ENCODE assay signal across 10 cellular contexts in genomic region chr7:668139-668871, GRCh38. TPM values are rescaled to one million over a fixed set of nuclear protein-coding genes. Genes with fewer than 3 reads are reported as not detected.
DNase-seq lines count a peak whose midpoint lies in the region; ATAC-seq, FAIRE-seq and TF ChIP-seq lines count a peak whose summit lies in the region.
"Had no signal": no experiment of that assay in that cellular context is flagged by ENCODE, and none has a peak within 500 bp of the region (broad histone marks: within the 10 kb centered on the region; RNA-seq: fewer than 3 reads in every experiment).

No MANE protein-coding gene starts in this region.

- TF ChIP-seq RAD21 in H1 (IDR thresholded peaks at IDR 0.05 in 1 of 2, conservative IDR thresholded peaks at IDR 0.05 in 1 of 2; ENCODE audit: low read depth in 2 of 2, low read length in 2 of 2): 0 out of 4 replicates have a peak, but pooled peaks have one; percentile 8 to 11

- 79% methylated on average over 15 of the region's 15 CpGs; no CpG with 5 or more reads in 1 of the 2 experiments for WGBS in H1 (ENCODE audit: extremely low coverage in 1 of 2, insufficient coverage in 1 of 2, insufficient read length in 1 of 2, insufficient replicate concordance in 2 of 2, low coverage in 1 of 2, low lambda C conversion rate in 2 of 2, missing lambda C conversion rate in 1 of 2), 2 experiments
- WGBS in thyroid gland, 2 donors: 63 to 72% methylated on average over 15 of the region's 15 CpGs

- H2BK12ac ChIP-seq in H1 (ENCODE audit: low read depth, low read length): no peak overlapping the region

- H2AK5ac ChIP-seq in H1 (ENCODE audit: low read depth, low read length): no peak overlapping the region

- H2BK15ac ChIP-seq in H1 (ENCODE audit: low read length): no peak overlapping the region

- no peaks in the 10 kb centered on the region for H3K36me3 ChIP-seq in MG63
- peaks cover 0 to 5% (median 0%) of the 10 kb centered on the region in 4 experiments; a peak in 2 of 8 replicates for H3K36me3 ChIP-seq in H1 (ENCODE audit: control insufficient read depth in 2 of 4, insufficient read depth in 4 of 4, low read length in 3 of 4)
- no peaks in the 10 kb centered on the region for H3K36me3 ChIP-seq in thyroid gland
- no peaks in the 10 kb centered on the region for H3K36me3 ChIP-seq in CD4-positive, alpha-beta memory T cell (ENCODE audit: insufficient read depth, low read length)

- peaks cover 3 to 28% (median 19%) of the 10 kb centered on the region in 4 experiments for H3K4me1 ChIP-seq in H1 (replicated peaks in 1 of 4; ENCODE audit: control insufficient read depth in 3 of 4, insufficient read depth in 4 of 4, low read length in 3 of 4)
- H3K4me1 ChIP-seq in thyroid gland: no peaks in the 10 kb centered on the region
- no peaks in the 10 kb centered on the region for H3K4me1 ChIP-seq in CD4-positive, alpha-beta memory T cell (ENCODE audit: insufficient read depth, low read length)

- H4K20me1 ChIP-seq in H1 (replicated peaks in 1 of 2; ENCODE audit: control insufficient read depth in 1 of 2, insufficient read depth in 2 of 2, low read length in 2 of 2): peaks cover 0 to 4% of the 10 kb centered on the region in 2 experiments

- POLR2A ChIA-PET in H1 (lab: Charles Lee; ENCODE audit: partially characterized antibody): no interaction called here
- POLR2A ChIA-PET in CD4-positive, alpha-beta memory T cell (lab: Charles Lee; ENCODE audit: partially characterized antibody): interaction anchor here (0.9 kb wide), 1 partner anchor 64 kb away, joined by 3 read pairs; no protein-coding TSS in a partner anchor

- H3K4ac ChIP-seq in H1 (replicated peaks; ENCODE audit: insufficient read length, low read depth, low read length): no peak overlapping the region

- H4K8ac ChIP-seq in H1 (ENCODE audit: extremely low read depth, insufficient read depth, low read length): no peak overlapping the region

- DNase-seq in MG63: peak; percentile 75
- no peak for DNase-seq in H1 (ENCODE audit: low read depth in 1 of 2, low spot score in 2 of 2)
- DNase-seq in medulla oblongata (ENCODE audit: extremely low spot score): peak; percentile 11
- DNase-seq in thyroid gland: peak; percentile 7 to 20
- no peak for DNase-seq in midbrain (lab: John Stamatoyannopoulos, UW)
- DNase-seq in CD4-positive, alpha-beta memory T cell: no peak
- DNase-seq in stimulated activated naive B cell treated with anti-CD40 and anti-IgM and Interleukin-4, amounts not matched to agents 10 μg/mL and 1 μg/mL and 100 μg/mL, for 72 hours: no peak
- DNase-seq: amniotic stem cell had no signal

- H3K4me3 Mint-ChIP-seq in CD4-positive, alpha-beta memory T cell: peak overlapping the region in 1 of 8 donors; percentile 4
- H3K4me3 Mint-ChIP-seq in stimulated activated naive B cell treated with anti-CD40 and anti-IgM and Interleukin-4, amounts not matched to agents 10 μg/mL and 1 μg/mL and 100 μg/mL, for 72 hours: no peak overlapping the region
- H3K4me3 Mint-ChIP-seq: stimulated activated naive CD8-positive, alpha-beta T cell treated with anti-CD3 and anti-CD28 coated beads, Interleukin-15, Interleukin-2, amounts not matched to agents 100 ng/mL and 50 ng/mL, for 24 hours; WTC11 had no signal

- no peak overlapping the region for H4K5ac ChIP-seq in H1 (ENCODE audit: insufficient read length, low read depth, low read length)

- H3K4me2 ChIP-seq in H1 (ENCODE audit: insufficient read depth in 1 of 2, low read depth in 2 of 2, low read length in 2 of 2): no peak overlapping the region

- H3K9me3 Mint-ChIP-seq in CD4-positive, alpha-beta memory T cell: peaks cover 0 to 4% (median 0%) of the 10 kb centered on the region in 8 donors
- H3K9me3 Mint-ChIP-seq in stimulated activated naive B cell treated with anti-CD40 and anti-IgM and Interleukin-4, amounts not matched to agents 10 μg/mL and 1 μg/mL and 100 μg/mL, for 72 hours: peaks cover 3 to 8% of the 10 kb centered on the region in 2 donors

- no peak for FAIRE-seq in H1 (lab: Jason Lieb, UNC)

- H3K79me2 ChIP-seq in H1 (ENCODE audit: control insufficient read depth in 1 of 2, insufficient read depth in 2 of 2, low read length in 2 of 2): peaks cover 0 to 4% of the 10 kb centered on the region in 2 experiments; a peak in 1 of 4 replicates

- no peak overlapping the region for H2AFZ ChIP-seq in H1 (ENCODE audit: low read length)

- H4K91ac ChIP-seq in H1 (replicated peaks; ENCODE audit: insufficient read length, low read length): no peak overlapping the region

- H3K4me3 ChIP-seq in MG63 (no peak overlapping the region), H1 (ENCODE audit: extremely low read depth in 1 of 4, insufficient read depth in 2 of 4, low read depth in 3 of 4, low read length in 4 of 4) (no peak overlapping the region), thyroid gland (replicated peaks in 1 of 3) (no peak overlapping the region)
- H3K4me3 ChIP-seq in CD4-positive, alpha-beta memory T cell (ENCODE audit: low read length in 2 of 2): no peak overlapping the region

- no peaks in the 10 kb centered on the region for H3K27me3 Mint-ChIP-seq in CD4-positive, alpha-beta memory T cell
- no peaks in the 10 kb centered on the region for H3K27me3 Mint-ChIP-seq in stimulated activated naive B cell treated with anti-CD40 and anti-IgM and Interleukin-4, amounts not matched to agents 10 μg/mL and 1 μg/mL and 100 μg/mL, for 72 hours
- H3K27me3 Mint-ChIP-seq: stimulated activated naive CD8-positive, alpha-beta T cell treated with anti-CD3 and anti-CD28 coated beads, Interleukin-15, Interleukin-2, amounts not matched to agents 100 ng/mL and 50 ng/mL, for 24 hours had no signal

- H3K9ac ChIP-seq in H1 (replicated peaks in 1 of 4; ENCODE audit: extremely low read depth in 1 of 4, low read depth in 3 of 4, low read length in 3 of 4): no peak overlapping the region

- peak overlapping the region in 1 of 7 donors; percentile 2 for H3K27ac Mint-ChIP-seq in CD4-positive, alpha-beta memory T cell
- H3K27ac Mint-ChIP-seq in stimulated activated naive B cell treated with anti-CD40 and anti-IgM and Interleukin-4, amounts not matched to agents 10 μg/mL and 1 μg/mL and 100 μg/mL, for 72 hours: no peak overlapping the region
- H3K27ac Mint-ChIP-seq: stimulated activated naive CD8-positive, alpha-beta T cell treated with anti-CD3 and anti-CD28 coated beads, Interleukin-15, Interleukin-2, amounts not matched to agents 100 ng/mL and 50 ng/mL, for 24 hours; WTC11 had no signal

- H3K9me3 ChIP-seq in MG63 (no peaks in the 10 kb centered on the region), H1 (ENCODE audit: insufficient read depth in 2 of 2, low read depth in 1 of 2, low read length in 1 of 2) (no peaks in the 10 kb centered on the region), thyroid gland (no peaks in the 10 kb centered on the region)
- no peaks in the 10 kb centered on the region for H3K9me3 ChIP-seq in CD4-positive, alpha-beta memory T cell (ENCODE audit: control insufficient read depth in 1 of 2, low read length in 2 of 2)

- ATAC-seq in stimulated activated naive B cell treated with anti-CD40 and anti-IgM and Interleukin-4, amounts not matched to agents 10 μg/mL and 1 μg/mL and 100 μg/mL, for 72 hours (replicated peaks): no peak
- ATAC-seq: WTC11 had no signal

- TF ChIP-seq POLR2A in H1 (IDR thresholded peaks at IDR 0.05; ENCODE audit: control extremely low read depth in 1 of 2, low read depth in 2 of 2, low read length in 2 of 2) (no peak), thyroid gland (IDR thresholded peaks at IDR 0.05) (no peak)

- peaks cover 2 to 10% of the 10 kb centered on the region in 2 donors for H3K36me3 Mint-ChIP-seq in CD4-positive, alpha-beta memory T cell
- H3K36me3 Mint-ChIP-seq in stimulated activated naive B cell treated with anti-CD40 and anti-IgM and Interleukin-4, amounts not matched to agents 10 μg/mL and 1 μg/mL and 100 μg/mL, for 72 hours: peaks cover 22 to 27% of the 10 kb centered on the region in 2 donors

- no peaks in the 10 kb centered on the region; the same call in 1 of the 2 replicates for H3K79me1 ChIP-seq in H1 (ENCODE audit: low read depth, low read length)

- H3K14ac ChIP-seq in H1 (ENCODE audit: insufficient read length): no peak overlapping the region

- H3K23ac ChIP-seq in H1 (ENCODE audit: insufficient read length): no peak overlapping the region

- CTCF ChIA-PET in H1 (lab: Charles Lee; ENCODE audit: partially characterized antibody): interaction anchor here (0.8 to 1.0 kb wide), 2 partner anchors 9 to 96 kb away, joined by 3 read pairs; no protein-coding TSS in a partner anchor
- CTCF ChIA-PET in CD4-positive, alpha-beta memory T cell (lab: Charles Lee; ENCODE audit: partially characterized antibody): no interaction called here

- no peak overlapping the region for H3K18ac ChIP-seq in H1 (ENCODE audit: extremely low read depth, low read length)

- H2BK5ac ChIP-seq in H1 (ENCODE audit: low read depth, low read length): no peak overlapping the region

- no peak overlapping the region for H2BK120ac ChIP-seq in H1 (replicated peaks; ENCODE audit: low read depth, low read length)

- no peak for TF ChIP-seq EP300 in H1 (IDR thresholded peaks at IDR 0.05; ENCODE audit: borderline replicate concordance in 1 of 2, low read depth in 2 of 2, low read length in 2 of 2)

- H3K27me3 ChIP-seq in MG63 (no peaks in the 10 kb centered on the region), H1 (replicated peaks in 1 of 4; ENCODE audit: control insufficient read depth in 3 of 4, extremely low read depth in 1 of 4, insufficient read depth in 3 of 4, low read length in 3 of 4) (no peaks in the 10 kb centered on the region), thyroid gland (no peaks in the 10 kb centered on the region)
- no peaks in the 10 kb centered on the region for H3K27me3 ChIP-seq in CD4-positive, alpha-beta memory T cell (ENCODE audit: insufficient read depth, low read length)

- TF ChIP-seq CTCF in H1 (IDR thresholded peaks at IDR 0.05; ENCODE audit: control extremely low read depth in 1 of 3, insufficient read depth in 1 of 3, low read depth in 1 of 3, low read length in 3 of 3) (no peak), thyroid gland (IDR thresholded peaks at IDR 0.05) (no peak)

- peaks cover 0 to 6% (median 0%) of the 10 kb centered on the region in 4 donors for H3K4me1 Mint-ChIP-seq in CD4-positive, alpha-beta memory T cell
- H3K4me1 Mint-ChIP-seq in stimulated activated naive B cell treated with anti-CD40 and anti-IgM and Interleukin-4, amounts not matched to agents 10 μg/mL and 1 μg/mL and 100 μg/mL, for 72 hours: peaks cover 3 to 6% of the 10 kb centered on the region in 2 donors

- no peak overlapping the region for H3K56ac ChIP-seq in H1 (replicated peaks; ENCODE audit: insufficient read length, low read depth, low read length)

- H2BK20ac ChIP-seq in H1 (ENCODE audit: low read length): no peak overlapping the region

- H3K23me2 ChIP-seq in H1 (ENCODE audit: low read depth, low read length): peaks cover 4% of the 10 kb centered on the region; the same call in 1 of the 2 replicates

- H3K27ac ChIP-seq in H1 (ENCODE audit: low read depth, low read length) (no peak overlapping the region), thyroid gland (peak overlapping the region in 1 of 3 donors; percentile 3)
- H3K27ac ChIP-seq in CD4-positive, alpha-beta memory T cell (ENCODE audit: low read depth, low read length): no peak overlapping the region

- intact Hi-C loops in thyroid gland (cut with DNase I): no loop called here
- intact Hi-C loops in CD4-positive, alpha-beta memory T cell (cut with micrococcal nuclease): no loop called here

RNA-seq across cellular contexts. Expression of gene DNAAF5, which starts 58.2 kb away (rescaled TPM):
- total RNA-seq in MG63 (2014; rRNA removed; shearing (Covaris generic); ENCODE audit: low replicate concordance): 23.7 and 31.4 TPM in 2 replicates
- 55.1 and 56.5 TPM in 2 replicates for total RNA-seq in H1 (2021; fragmentation: NEBNext Ultra II Directional; extraction: Animal tissue kit (Norgen Biotek cat#: 25700))
- 95.9 and 164 TPM in 2 replicates for polyA plus RNA-seq in H1 (2011; rRNA removed)
- 46.8 TPM for polyA plus RNA-seq in H1 (2011; cell fraction: cytosol; rRNA removed)
- polyA plus RNA-seq in H1 (2011; cell fraction: nucleus; rRNA removed): 73.5 TPM
- 34.1 to 57.9 TPM (median 53.4 TPM) in 4 replicates for polyA plus RNA-seq in H1 (2012, experiment 1 of 2)
- 45.5 TPM for polyA plus RNA-seq in H1 (2012, experiment 2 of 2)
- 33.9 TPM for polyA plus RNA-seq in H1 (2013, experiment 1 of 2)
- polyA plus RNA-seq in H1 (2013, experiment 2 of 2): 34.7 TPM
- polyA minus RNA-seq in H1 (2011; rRNA and poly(A)+ RNA removed): 50.1 and 75.3 TPM in 2 replicates
- polyA minus RNA-seq in H1 (2011; cell fraction: cytosol; rRNA and poly(A)+ RNA removed): 44.4 TPM
- polyA minus RNA-seq in H1 (2011; cell fraction: nucleus; rRNA and poly(A)+ RNA removed): 43.4 TPM
- 10 to 100 TPM; 20.2 to 40.7 (median 34.0) TPM for total RNA-seq in thyroid gland
- total RNA-seq in CD4-positive, alpha-beta memory T cell: 10 to 100 TPM; 15.9 to 19.4 TPM
- polyA plus RNA-seq in CD4-positive, alpha-beta memory T cell: 1 to 10 TPM; 1.7 to 4.7 TPM

RNA-seq across cellular contexts. Expression of gene PRKAR1B, which starts 58.8 kb away (rescaled TPM):
- total RNA-seq in MG63 (2014; rRNA removed; shearing (Covaris generic); ENCODE audit: low replicate concordance): 20.4 and 27.5 TPM in 2 replicates
- 55.7 and 58.0 TPM in 2 replicates for total RNA-seq in H1 (2021; fragmentation: NEBNext Ultra II Directional; extraction: Animal tissue kit (Norgen Biotek cat#: 25700))
- polyA plus RNA-seq in H1 (2011; rRNA removed): 12.3 and 23.2 TPM in 2 replicates
- polyA plus RNA-seq in H1 (2011; cell fraction: cytosol; rRNA removed): 25.3 TPM
- polyA plus RNA-seq in H1 (2011; cell fraction: nucleus; rRNA removed): 30.8 TPM
- 43.9 to 55.5 TPM (median 53.2 TPM) in 4 replicates for polyA plus RNA-seq in H1 (2012, experiment 1 of 2)
- polyA plus RNA-seq in H1 (2012, experiment 2 of 2): 35.0 TPM
- polyA plus RNA-seq in H1 (2013, experiment 1 of 2): 18.5 TPM
- 19.0 TPM for polyA plus RNA-seq in H1 (2013, experiment 2 of 2)
- polyA minus RNA-seq in H1 (2011; rRNA and poly(A)+ RNA removed): 43.0 and 43.2 TPM in 2 replicates
- 28.6 TPM for polyA minus RNA-seq in H1 (2011; cell fraction: cytosol; rRNA and poly(A)+ RNA removed)
- polyA minus RNA-seq in H1 (2011; cell fraction: nucleus; rRNA and poly(A)+ RNA removed): 22.1 TPM
- total RNA-seq in thyroid gland: 10 to 100 TPM in 3 of 4 donors, 1 to 10 TPM in 1; 7.3 to 15.6 (median 12.3) TPM
- 10 to 100 TPM; 15.1 to 16.6 TPM for total RNA-seq in CD4-positive, alpha-beta memory T cell
- polyA plus RNA-seq in CD4-positive, alpha-beta memory T cell: 10 to 100 TPM in 1 of 2 donors, 1 to 10 TPM in 1; 6.5 to 12.4 TPM

Comparison
In these comparisons a context has a peak if more than half of its experiments do, and no peak if none do; other contexts are left out.
1. DNase-seq: peak in MG63 (single experiment), medulla oblongata (single experiment) and thyroid gland (2 of 2); none in H1 (0 of 2), midbrain (single experiment), CD4-positive, alpha-beta memory T cell (0 of 5) and stimulated activated naive B cell treated with anti-CD40 and anti-IgM and Interleukin-4, amounts not matched to agents 10 μg/mL and 1 μg/mL and 100 μg/mL, for 72 hours (single experiment).